In the genomic region with DNA sequence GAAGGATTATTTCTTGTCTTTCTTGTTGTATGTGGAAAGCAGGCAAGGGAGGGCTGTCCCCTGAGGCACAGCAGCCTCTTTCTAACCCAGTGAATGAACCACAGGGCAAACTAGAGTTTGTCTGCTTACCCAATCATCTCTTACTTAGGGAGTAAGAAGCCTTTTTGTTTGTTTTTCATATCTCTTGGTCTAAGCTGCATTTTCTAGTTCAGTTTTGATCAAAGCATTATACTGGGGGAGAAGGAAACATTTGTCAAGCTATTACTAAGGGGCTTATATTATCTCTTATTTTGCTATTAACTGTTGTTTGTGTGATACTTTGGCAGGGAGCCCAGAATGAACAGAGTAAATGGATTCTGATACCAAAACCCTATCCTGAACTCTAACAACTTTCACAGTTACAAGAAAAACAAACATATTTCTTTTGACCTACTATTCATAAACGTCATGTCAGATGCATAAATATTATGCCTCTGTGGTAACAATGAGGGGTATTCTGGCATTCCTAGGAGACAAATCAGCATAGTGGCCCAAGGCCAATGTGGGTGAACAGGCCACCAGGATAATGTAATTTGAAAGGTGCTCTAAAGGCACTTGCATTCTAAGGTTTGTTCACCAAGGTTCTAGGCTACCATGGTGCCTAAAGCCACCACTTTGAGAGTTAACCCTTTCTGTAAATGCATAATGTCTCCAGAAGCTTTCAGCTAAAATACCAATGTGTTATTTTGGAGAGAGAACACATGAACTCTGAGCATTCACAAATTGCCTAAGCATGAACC, we compare ENCODE assay signal across 1 cellular context.
TF ChIP-seq lines count a peak whose summit lies in the region.

No MANE protein-coding gene starts in this region.

TF ChIP-seq in HEK293, 187 proteins besides CTCF, POLR2A, EP300 and RAD21 (continued from another document):
- TF ChIP-seq, protein P1, sequence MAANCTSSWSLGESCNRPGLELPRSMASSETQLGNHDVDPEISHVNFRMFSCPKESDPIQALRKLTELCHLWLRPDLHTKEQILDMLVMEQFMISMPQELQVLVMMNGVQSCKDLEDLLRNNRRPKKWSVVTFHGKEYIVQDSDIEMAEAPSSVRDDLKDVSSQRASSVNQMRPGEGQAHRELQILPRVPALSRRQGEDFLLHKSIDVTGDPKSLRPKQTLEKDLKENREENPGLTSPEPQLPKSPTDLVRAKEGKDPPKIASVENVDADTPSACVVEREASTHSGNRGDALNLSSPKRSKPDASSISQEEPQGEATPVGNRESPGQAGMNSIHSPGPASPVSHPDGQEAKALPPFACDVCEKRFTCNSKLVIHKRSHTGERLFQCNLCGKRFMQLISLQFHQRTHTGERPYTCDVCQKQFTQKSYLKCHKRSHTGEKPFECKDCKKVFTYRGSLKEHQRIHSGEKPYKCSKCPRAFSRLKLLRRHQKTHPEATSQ (tag by site-specific recombination; IDR thresholded peaks at IDR 0.05) = no peak
- TF ChIP-seq ZNF2 (tag by site-specific recombination; IDR thresholded peaks at IDR 0.05) (peak; percentile 40; the same call in 1 of the 2 replicates), KLF8 (tag by site-specific recombination; IDR thresholded peaks at IDR 0.05) (no peak), ZNF473 (tag by site-specific recombination; IDR thresholded peaks at IDR 0.05) (no peak), ZNF169 (tag by site-specific recombination; IDR thresholded peaks at IDR 0.05) (no peak), KLF10 (tag by site-specific recombination; IDR thresholded peaks at IDR 0.05) (peak; percentile 57; the same call in 1 of the 2 replicates), ZBTB1 (tag by site-specific recombination; IDR thresholded peaks at IDR 0.05) (no peak), TCF7L2 (IDR thresholded peaks at IDR 0.05; ENCODE audit: borderline replicate concordance, low read depth, low read length) (peak; percentile 72; the same call in 1 of the 2 replicates), ZNF658 (tag by site-specific recombination; IDR thresholded peaks at IDR 0.05) (no peak), GLI2 (tag by site-specific recombination; IDR thresholded peaks at IDR 0.05; ENCODE audit: borderline replicate concordance, low read depth) (peak; percentile 64), ZNF837 (tag by site-specific recombination; IDR thresholded peaks at IDR 0.05) (no peak), ZNF223 (tag by site-specific recombination; IDR thresholded peaks at IDR 0.05) (no peak), ZNF146 (tag by site-specific recombination; IDR thresholded peaks at IDR 0.05) (no peak), ZNF544 (tag by site-specific recombination; IDR thresholded peaks at IDR 0.05) (no peak), ZNF548 (tag by site-specific recombination; IDR thresholded peaks at IDR 0.05) (no peak), ZNF423 (tag by site-specific recombination; IDR thresholded peaks at IDR 0.05) (0 out of 2 replicates have a peak, but pooled peaks have one; percentile 24), OVOL3 (tag by site-specific recombination; IDR thresholded peaks at IDR 0.05) (no peak), ZBTB7A (tag by site-specific recombination; IDR thresholded peaks at IDR 0.05; ENCODE audit: low read depth) (no peak), ZNF501 (tag by site-specific recombination; IDR thresholded peaks at IDR 0.05) (no peak), ZFP3 (tag by site-specific recombination; IDR thresholded peaks at IDR 0.05; ENCODE audit: low read depth) (no peak), ZNF302 (tag by site-specific recombination; IDR thresholded peaks at IDR 0.05; ENCODE audit: low read depth) (no peak), ZBTB17 (tag by site-specific recombination; IDR thresholded peaks at IDR 0.05) (peak; percentile 61; the same call in 1 of the 2 replicates), ZNF335 (tag by site-specific recombination; conservative IDR thresholded peaks at IDR 0.05) (no peak), ZNF174 (tag by site-specific recombination; IDR thresholded peaks at IDR 0.05) (no peak), ZNF433 (tag by site-specific recombination; IDR thresholded peaks at IDR 0.05; ENCODE audit: low read depth) (no peak), ZNF571 (tag by site-specific recombination; IDR thresholded peaks at IDR 0.05) (no peak), REPIN1 (tag by site-specific recombination; IDR thresholded peaks at IDR 0.05; ENCODE audit: low read depth) (no peak), GFI1B (tag by site-specific recombination; IDR thresholded peaks at IDR 0.05) (no peak)
- TF ChIP-seq, protein P2, sequence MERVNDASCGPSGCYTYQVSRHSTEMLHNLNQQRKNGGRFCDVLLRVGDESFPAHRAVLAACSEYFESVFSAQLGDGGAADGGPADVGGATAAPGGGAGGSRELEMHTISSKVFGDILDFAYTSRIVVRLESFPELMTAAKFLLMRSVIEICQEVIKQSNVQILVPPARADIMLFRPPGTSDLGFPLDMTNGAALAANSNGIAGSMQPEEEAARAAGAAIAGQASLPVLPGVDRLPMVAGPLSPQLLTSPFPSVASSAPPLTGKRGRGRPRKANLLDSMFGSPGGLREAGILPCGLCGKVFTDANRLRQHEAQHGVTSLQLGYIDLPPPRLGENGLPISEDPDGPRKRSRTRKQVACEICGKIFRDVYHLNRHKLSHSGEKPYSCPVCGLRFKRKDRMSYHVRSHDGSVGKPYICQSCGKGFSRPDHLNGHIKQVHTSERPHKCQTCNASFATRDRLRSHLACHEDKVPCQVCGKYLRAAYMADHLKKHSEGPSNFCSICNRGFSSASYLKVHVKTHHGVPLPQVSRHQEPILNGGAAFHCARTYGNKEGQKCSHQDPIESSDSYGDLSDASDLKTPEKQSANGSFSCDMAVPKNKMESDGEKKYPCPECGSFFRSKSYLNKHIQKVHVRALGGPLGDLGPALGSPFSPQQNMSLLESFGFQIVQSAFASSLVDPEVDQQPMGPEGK (tag by site-specific recombination; IDR thresholded peaks at IDR 0.05) = peak; percentile 52
- TF ChIP-seq, protein P3, sequence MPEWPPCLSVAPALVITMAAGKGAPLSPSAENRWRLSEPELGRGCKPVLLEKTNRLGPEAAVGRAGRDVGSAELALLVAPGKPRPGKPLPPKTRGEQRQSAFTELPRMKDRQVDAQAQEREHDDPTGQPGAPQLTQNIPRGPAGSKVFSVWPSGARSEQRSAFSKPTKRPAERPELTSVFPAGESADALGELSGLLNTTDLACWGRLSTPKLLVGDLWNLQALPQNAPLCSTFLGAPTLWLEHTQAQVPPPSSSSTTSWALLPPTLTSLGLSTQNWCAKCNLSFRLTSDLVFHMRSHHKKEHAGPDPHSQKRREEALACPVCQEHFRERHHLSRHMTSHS (tag by site-specific recombination; IDR thresholded peaks at IDR 0.05) = peak; percentile 53; the same call in 1 of the 2 replicates
- TF ChIP-seq, protein P4, sequence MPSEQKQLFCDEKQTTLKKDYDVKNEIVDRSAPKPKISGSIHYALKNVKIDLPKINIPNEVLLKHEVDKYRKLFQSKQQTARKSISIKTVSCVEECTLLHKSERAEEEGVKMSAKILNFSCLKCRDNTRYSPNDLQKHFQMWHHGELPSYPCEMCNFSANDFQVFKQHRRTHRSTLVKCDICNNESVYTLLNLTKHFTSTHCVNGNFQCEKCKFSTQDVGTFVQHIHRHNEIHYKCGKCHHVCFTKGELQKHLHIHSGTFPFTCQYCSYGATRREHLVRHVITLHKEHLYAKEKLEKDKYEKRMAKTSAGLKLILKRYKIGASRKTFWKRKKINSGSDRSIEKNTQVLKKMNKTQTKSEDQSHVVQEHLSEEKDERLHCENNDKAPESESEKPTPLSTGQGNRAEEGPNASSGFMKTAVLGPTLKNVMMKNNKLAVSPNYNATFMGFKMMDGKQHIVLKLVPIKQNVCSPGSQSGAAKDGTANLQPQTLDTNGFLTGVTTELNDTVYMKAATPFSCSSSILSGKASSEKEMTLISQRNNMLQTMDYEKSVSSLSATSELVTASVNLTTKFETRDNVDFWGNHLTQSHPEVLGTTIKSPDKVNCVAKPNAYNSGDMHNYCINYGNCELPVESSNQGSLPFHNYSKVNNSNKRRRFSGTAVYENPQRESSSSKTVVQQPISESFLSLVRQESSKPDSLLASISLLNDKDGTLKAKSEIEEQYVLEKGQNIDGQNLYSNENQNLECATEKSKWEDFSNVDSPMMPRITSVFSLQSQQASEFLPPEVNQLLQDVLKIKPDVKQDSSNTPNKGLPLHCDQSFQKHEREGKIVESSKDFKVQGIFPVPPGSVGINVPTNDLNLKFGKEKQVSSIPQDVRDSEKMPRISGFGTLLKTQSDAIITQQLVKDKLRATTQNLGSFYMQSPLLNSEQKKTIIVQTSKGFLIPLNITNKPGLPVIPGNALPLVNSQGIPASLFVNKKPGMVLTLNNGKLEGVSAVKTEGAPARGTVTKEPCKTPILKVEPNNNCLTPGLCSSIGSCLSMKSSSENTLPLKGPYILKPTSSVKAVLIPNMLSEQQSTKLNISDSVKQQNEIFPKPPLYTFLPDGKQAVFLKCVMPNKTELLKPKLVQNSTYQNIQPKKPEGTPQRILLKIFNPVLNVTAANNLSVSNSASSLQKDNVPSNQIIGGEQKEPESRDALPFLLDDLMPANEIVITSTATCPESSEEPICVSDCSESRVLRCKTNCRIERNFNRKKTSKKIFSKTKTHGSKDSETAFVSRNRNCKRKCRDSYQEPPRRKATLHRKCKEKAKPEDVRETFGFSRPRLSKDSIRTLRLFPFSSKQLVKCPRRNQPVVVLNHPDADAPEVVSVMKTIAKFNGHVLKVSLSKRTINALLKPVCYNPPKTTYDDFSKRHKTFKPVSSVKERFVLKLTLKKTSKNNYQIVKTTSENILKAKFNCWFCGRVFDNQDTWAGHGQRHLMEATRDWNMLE (tag by site-specific recombination; conservative IDR thresholded peaks at IDR 0.05; ENCODE audit: low read depth) = no peak
- TF ChIP-seq, protein P5, sequence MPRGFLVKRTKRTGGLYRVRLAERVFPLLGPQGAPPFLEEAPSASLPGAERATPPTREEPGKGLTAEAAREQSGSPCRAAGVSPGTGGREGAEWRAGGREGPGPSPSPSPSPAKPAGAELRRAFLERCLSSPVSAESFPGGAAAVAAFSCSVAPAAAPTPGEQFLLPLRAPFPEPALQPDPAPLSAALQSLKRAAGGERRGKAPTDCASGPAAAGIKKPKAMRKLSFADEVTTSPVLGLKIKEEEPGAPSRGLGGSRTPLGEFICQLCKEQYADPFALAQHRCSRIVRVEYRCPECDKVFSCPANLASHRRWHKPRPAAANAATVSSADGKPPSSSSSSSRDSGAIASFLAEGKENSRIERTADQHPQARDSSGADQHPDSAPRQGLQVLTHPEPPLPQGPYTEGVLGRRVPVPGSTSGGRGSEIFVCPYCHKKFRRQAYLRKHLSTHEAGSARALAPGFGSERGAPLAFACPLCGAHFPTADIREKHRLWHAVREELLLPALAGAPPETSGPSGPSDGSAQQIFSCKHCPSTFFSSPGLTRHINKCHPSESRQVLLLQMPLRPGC (tag by site-specific recombination; IDR thresholded peaks at IDR 0.05) = 0 out of 2 replicates have a peak, but pooled peaks have one; percentile 38
- TF ChIP-seq, protein P6, sequence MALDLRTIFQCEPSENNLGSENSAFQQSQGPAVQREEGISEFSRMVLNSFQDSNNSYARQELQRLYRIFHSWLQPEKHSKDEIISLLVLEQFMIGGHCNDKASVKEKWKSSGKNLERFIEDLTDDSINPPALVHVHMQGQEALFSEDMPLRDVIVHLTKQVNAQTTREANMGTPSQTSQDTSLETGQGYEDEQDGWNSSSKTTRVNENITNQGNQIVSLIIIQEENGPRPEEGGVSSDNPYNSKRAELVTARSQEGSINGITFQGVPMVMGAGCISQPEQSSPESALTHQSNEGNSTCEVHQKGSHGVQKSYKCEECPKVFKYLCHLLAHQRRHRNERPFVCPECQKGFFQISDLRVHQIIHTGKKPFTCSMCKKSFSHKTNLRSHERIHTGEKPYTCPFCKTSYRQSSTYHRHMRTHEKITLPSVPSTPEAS (tag by site-specific recombination; IDR thresholded peaks at IDR 0.05) = 0 out of 2 replicates have a peak, but pooled peaks have one; percentile 24
- TF ChIP-seq, protein P7, sequence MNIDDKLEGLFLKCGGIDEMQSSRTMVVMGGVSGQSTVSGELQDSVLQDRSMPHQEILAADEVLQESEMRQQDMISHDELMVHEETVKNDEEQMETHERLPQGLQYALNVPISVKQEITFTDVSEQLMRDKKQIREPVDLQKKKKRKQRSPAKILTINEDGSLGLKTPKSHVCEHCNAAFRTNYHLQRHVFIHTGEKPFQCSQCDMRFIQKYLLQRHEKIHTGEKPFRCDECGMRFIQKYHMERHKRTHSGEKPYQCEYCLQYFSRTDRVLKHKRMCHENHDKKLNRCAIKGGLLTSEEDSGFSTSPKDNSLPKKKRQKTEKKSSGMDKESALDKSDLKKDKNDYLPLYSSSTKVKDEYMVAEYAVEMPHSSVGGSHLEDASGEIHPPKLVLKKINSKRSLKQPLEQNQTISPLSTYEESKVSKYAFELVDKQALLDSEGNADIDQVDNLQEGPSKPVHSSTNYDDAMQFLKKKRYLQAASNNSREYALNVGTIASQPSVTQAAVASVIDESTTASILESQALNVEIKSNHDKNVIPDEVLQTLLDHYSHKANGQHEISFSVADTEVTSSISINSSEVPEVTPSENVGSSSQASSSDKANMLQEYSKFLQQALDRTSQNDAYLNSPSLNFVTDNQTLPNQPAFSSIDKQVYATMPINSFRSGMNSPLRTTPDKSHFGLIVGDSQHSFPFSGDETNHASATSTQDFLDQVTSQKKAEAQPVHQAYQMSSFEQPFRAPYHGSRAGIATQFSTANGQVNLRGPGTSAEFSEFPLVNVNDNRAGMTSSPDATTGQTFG (tag by site-specific recombination; IDR thresholded peaks at IDR 0.05; ENCODE audit: borderline replicate concordance) = no peak
- TF ChIP-seq, protein P8, sequence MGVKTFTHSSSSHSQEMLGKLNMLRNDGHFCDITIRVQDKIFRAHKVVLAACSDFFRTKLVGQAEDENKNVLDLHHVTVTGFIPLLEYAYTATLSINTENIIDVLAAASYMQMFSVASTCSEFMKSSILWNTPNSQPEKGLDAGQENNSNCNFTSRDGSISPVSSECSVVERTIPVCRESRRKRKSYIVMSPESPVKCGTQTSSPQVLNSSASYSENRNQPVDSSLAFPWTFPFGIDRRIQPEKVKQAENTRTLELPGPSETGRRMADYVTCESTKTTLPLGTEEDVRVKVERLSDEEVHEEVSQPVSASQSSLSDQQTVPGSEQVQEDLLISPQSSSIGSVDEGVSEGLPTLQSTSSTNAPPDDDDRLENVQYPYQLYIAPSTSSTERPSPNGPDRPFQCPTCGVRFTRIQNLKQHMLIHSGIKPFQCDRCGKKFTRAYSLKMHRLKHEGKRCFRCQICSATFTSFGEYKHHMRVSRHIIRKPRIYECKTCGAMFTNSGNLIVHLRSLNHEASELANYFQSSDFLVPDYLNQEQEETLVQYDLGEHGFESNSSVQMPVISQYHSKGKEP (tag by site-specific recombination; IDR thresholded peaks at IDR 0.05) = 0 out of 2 replicates have a peak, but pooled peaks have one; percentile 34
- TF ChIP-seq, protein P9, sequence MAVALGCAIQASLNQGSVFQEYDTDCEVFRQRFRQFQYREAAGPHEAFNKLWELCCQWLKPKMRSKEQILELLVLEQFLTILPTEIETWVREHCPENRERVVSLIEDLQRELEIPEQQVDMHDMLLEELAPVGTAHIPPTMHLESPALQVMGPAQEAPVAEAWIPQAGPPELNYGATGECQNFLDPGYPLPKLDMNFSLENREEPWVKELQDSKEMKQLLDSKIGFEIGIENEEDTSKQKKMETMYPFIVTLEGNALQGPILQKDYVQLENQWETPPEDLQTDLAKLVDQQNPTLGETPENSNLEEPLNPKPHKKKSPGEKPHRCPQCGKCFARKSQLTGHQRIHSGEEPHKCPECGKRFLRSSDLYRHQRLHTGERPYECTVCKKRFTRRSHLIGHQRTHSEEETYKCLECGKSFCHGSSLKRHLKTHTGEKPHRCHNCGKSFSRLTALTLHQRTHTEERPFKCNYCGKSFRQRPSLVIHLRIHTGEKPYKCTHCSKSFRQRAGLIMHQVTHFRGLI (tag by site-specific recombination; IDR thresholded peaks at IDR 0.05) = no peak
